In the genomic region with DNA sequence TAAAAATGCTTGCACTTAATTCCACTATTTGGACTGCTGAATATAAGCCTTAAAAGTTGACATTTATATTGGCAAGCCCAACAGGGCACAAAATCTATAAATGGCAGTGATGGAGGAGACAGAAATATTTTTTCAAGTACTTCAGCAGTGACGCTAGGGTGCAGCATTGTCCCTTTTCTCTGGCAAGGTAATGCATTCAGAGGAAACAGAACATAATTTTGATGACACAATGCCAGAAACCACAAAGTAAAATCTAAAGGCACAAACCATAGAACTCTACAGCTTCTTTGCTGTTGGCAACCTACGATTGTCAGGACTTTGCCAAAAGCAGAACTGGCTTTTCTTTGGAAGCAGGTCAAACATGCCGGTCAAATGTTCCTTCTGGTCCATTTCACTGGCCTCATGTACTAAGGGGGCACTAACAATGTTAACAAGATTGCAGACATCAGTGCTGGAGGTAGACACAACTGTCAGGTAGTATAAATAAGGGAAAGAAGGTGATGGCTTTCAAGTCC, we compare ENCODE assay signal across 8 cellular contexts. TPM values are rescaled to one million over a fixed set of nuclear protein-coding genes. Genes with fewer than 3 reads are reported as not detected.
DNase-seq lines count a peak whose midpoint lies in the region; ATAC-seq, FAIRE-seq and TF ChIP-seq lines count a peak whose summit lies in the region.

No MANE protein-coding gene starts in this region.

- H3K36me3 ChIP-seq in WERI-Rb-1 (no peaks in the 10 kb centered on the region), bronchial epithelial cell (ENCODE audit: control insufficient read depth, insufficient read depth, low read length) (peaks cover 9% of the 10 kb centered on the region), kidney epithelial cell (ENCODE audit: control insufficient read depth, insufficient read depth, low read length) (no peaks in the 10 kb centered on the region)

- FAIRE-seq in bronchial epithelial cell (lab: Jason Lieb, UNC): no peak

- no peaks in the 10 kb centered on the region for H3K9me3 ChIP-seq in WERI-Rb-1 (ENCODE audit: severe bottlenecking)

- ATAC-seq in GM18502 (IDR thresholded peaks at IDR 0.05; ENCODE audit: poor library complexity, unreplicated experiment): peak; percentile 65
- peak; percentile 68 for ATAC-seq in HG03045 (IDR thresholded peaks at IDR 0.05; ENCODE audit: unreplicated experiment)

- H3K27me3 ChIP-seq in WERI-Rb-1 (ENCODE audit: insufficient read depth, low read depth, severe bottlenecking) (no peaks in the 10 kb centered on the region), bronchial epithelial cell (ENCODE audit: control insufficient read depth, insufficient read depth, low read length) (no peaks in the 10 kb centered on the region), kidney epithelial cell (ENCODE audit: control insufficient read depth, insufficient read depth, low read length) (no peaks in the 10 kb centered on the region)

- TF ChIP-seq CTCF in 22Rv1 (IDR thresholded peaks at IDR 0.05) (peak; percentile 91), WERI-Rb-1 (IDR thresholded peaks at IDR 0.05; ENCODE audit: low read depth, low read length) (peak; percentile 69), bronchial epithelial cell (IDR thresholded peaks at IDR 0.05; ENCODE audit: insufficient read depth, low read length, severe bottlenecking) (peak; percentile 63), kidney epithelial cell (IDR thresholded peaks at IDR 0.05; ENCODE audit: insufficient read depth, low read length, poor library complexity, severe bottlenecking) (peak; percentile 65)

- no peak overlapping the region for H3K27ac ChIP-seq in 22Rv1
- no peak overlapping the region for H3K27ac ChIP-seq in WERI-Rb-1

- DNase-seq in NCI-H2171 (lab: John Stamatoyannopoulos, UW): peak; percentile 40
- peak; percentile 72 for DNase-seq in WERI-Rb-1
- DNase-seq in bronchial epithelial cell (ENCODE audit: low read depth): peak; percentile 88
- no peak for DNase-seq in kidney epithelial cell (ENCODE audit: low read depth)
- DNase-seq in stimulated activated CD4-positive, alpha-beta T cell treated with anti-CD3 and anti-CD28 coated beads, Interleukin-2, amount 100 ng/mL, for 24 hours: peak; percentile 76 to 80

- H3K4me3 ChIP-seq in WERI-Rb-1 (ENCODE audit: low read depth, low read length) (no peak overlapping the region), bronchial epithelial cell (ENCODE audit: low read depth, low read length) (no peak overlapping the region), kidney epithelial cell (ENCODE audit: low read depth, low read length) (no peak overlapping the region)

RNA-seq across cellular contexts. Expression of gene FAM133B, which starts 30.9 kb away (rescaled TPM):
- total RNA-seq in bronchial epithelial cell (11.1 and 19.8 TPM in 2 replicates), kidney epithelial cell (15.3 and 17.4 TPM in 2 replicates)
